In the genomic region with DNA sequence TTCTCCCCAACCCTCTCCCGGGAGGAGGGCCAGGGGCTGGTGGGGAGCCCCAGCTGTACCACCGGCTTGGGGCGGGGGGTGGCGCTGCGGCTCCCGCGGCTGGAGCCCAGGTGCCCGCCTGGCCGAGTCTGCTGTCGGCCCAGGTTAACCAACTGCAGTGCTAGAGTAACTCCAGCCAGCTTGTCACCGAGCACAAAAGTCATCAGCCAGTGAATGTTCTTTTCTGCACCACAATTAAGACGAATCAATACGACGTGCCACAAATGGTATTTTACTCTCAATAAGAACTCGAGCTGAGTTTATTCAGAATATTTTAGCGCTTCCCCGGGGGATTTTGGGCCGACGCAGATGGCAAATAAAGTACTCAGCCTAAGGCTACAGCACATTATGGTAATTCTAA, we compare ENCODE assay signal across 12 cellular contexts.
DNase-seq lines count a peak whose midpoint lies in the region; ATAC-seq and TF ChIP-seq lines count a peak whose summit lies in the region.
"Had no signal": no experiment of that assay in that cellular context is flagged by ENCODE, and none has a peak within 500 bp of the region (broad histone marks: within the 10 kb centered on the region; RNA-seq: fewer than 3 reads in every experiment).

No MANE protein-coding gene starts in this region.

- intact Hi-C loops in activated T-helper 1 cell treated with anti-CD3 and anti-CD28 coated beads, Interleukin-12 subunit alpha, Interleukin-12 subunit beta, Interleukin-2, Interleukin-4 antibody, amounts not matched to agents 30 ng/mL and 10 ng/mL and 1 ng/mL, durations not matched to agents 14 hours and 24 hours and 36 hours (cut with micrococcal nuclease), result loop anchor here (1.0 to 10.0 kb wide), 5 partner anchors 44 to 1196 kb away; no protein-coding TSS in a partner anchor
- intact Hi-C loops in lower lobe of right lung (cut with DNase I) (no loop called here), esophagus muscularis mucosa (cut with DNase I) (no loop called here)

- peaks cover 55 to 97% (median 79%) of the 10 kb centered on the region in 4 donors for H3K4me1 Mint-ChIP-seq in CD4-positive, CD25-positive, alpha-beta regulatory T cell
- peaks cover 95% of the 10 kb centered on the region for H3K4me1 Mint-ChIP-seq in activated T-helper 1 cell treated with anti-CD3 and anti-CD28 coated beads, Interleukin-12 subunit alpha, Interleukin-12 subunit beta, Interleukin-2, Interleukin-4 antibody, amounts not matched to agents 30 ng/mL and 10 ng/mL and 1 ng/mL, durations not matched to agents 14 hours and 24 hours and 36 hours (ENCODE audit: low read depth)
- peaks cover 29% of the 10 kb centered on the region for H3K4me1 Mint-ChIP-seq in glutamatergic neuron (ENCODE audit: low read depth, unreplicated experiment)
- H3K4me1 Mint-ChIP-seq: memory B cell had no signal

- no peaks in the 10 kb centered on the region for H3K27me3 ChIP-seq in CD4-positive, CD25-positive, alpha-beta regulatory T cell (ENCODE audit: control insufficient read depth, insufficient read depth, low read length)
- H3K27me3 ChIP-seq in lower lobe of right lung (ENCODE audit: low read depth) (no peaks in the 10 kb centered on the region), esophagus muscularis mucosa (peaks cover 0 to 7% (median 0%) of the 10 kb centered on the region in 4 donors)
- H3K27me3 ChIP-seq: cardiac muscle cell had no signal

- TF ChIP-seq CTCF in glutamatergic neuron (IDR thresholded peaks at IDR 0.05; ENCODE audit: partially characterized antibody, unreplicated experiment), result peak; percentile 63
- TF ChIP-seq CTCF in lower lobe of right lung (IDR thresholded peaks at IDR 0.05), result no peak
- TF ChIP-seq CTCF in esophagus muscularis mucosa (IDR thresholded peaks at IDR 0.05), result no peak

- WGBS in esophagus muscularis mucosa, result 70% methylated on average over 16 of the region's 19 CpGs

- no peaks in the 10 kb centered on the region for H3K9me3 ChIP-seq in CD4-positive, CD25-positive, alpha-beta regulatory T cell (ENCODE audit: control insufficient read depth in 2 of 2, low read length in 2 of 2)
- no peaks in the 10 kb centered on the region for H3K9me3 ChIP-seq in lower lobe of right lung
- no peaks in the 10 kb centered on the region for H3K9me3 ChIP-seq in esophagus muscularis mucosa
- H3K9me3 ChIP-seq: Caco-2 had no signal

- peaks cover 32% of the 10 kb centered on the region for H3K36me3 Mint-ChIP-seq in CD4-positive, CD25-positive, alpha-beta regulatory T cell
- H3K36me3 Mint-ChIP-seq in activated T-helper 1 cell treated with anti-CD3 and anti-CD28 coated beads, Interleukin-12 subunit alpha, Interleukin-12 subunit beta, Interleukin-2, Interleukin-4 antibody, amounts not matched to agents 30 ng/mL and 10 ng/mL and 1 ng/mL, durations not matched to agents 14 hours and 24 hours and 36 hours (ENCODE audit: low read depth), result peaks cover 22% of the 10 kb centered on the region
- H3K36me3 Mint-ChIP-seq in glutamatergic neuron (ENCODE audit: unreplicated experiment), result no peaks in the 10 kb centered on the region
- H3K36me3 Mint-ChIP-seq: memory B cell had no signal

- H3K27me3 Mint-ChIP-seq in CD4-positive, CD25-positive, alpha-beta regulatory T cell, result no peaks in the 10 kb centered on the region
- no peaks in the 10 kb centered on the region for H3K27me3 Mint-ChIP-seq in activated T-helper 1 cell treated with anti-CD3 and anti-CD28 coated beads, Interleukin-12 subunit alpha, Interleukin-12 subunit beta, Interleukin-2, Interleukin-4 antibody, amounts not matched to agents 30 ng/mL and 10 ng/mL and 1 ng/mL, durations not matched to agents 14 hours and 24 hours and 36 hours (ENCODE audit: insufficient read depth)
- H3K27me3 Mint-ChIP-seq in glutamatergic neuron (ENCODE audit: unreplicated experiment), result peaks cover 2% of the 10 kb centered on the region
- H3K27me3 Mint-ChIP-seq: memory B cell had no signal

- peaks cover 99% of the 10 kb centered on the region for H3K4me1 ChIP-seq in CD4-positive, CD25-positive, alpha-beta regulatory T cell (ENCODE audit: control insufficient read depth, insufficient read depth, low read length, poor library complexity, severe bottlenecking)
- peaks cover 11% of the 10 kb centered on the region for H3K4me1 ChIP-seq in lower lobe of right lung
- H3K4me1 ChIP-seq in esophagus muscularis mucosa, result peaks cover 12 to 30% (median 25%) of the 10 kb centered on the region in 4 donors
- H3K4me1 ChIP-seq: Caco-2 had no signal

- no peaks in the 10 kb centered on the region for H3K9me3 Mint-ChIP-seq in CD4-positive, CD25-positive, alpha-beta regulatory T cell
- H3K9me3 Mint-ChIP-seq in activated T-helper 1 cell treated with anti-CD3 and anti-CD28 coated beads, Interleukin-12 subunit alpha, Interleukin-12 subunit beta, Interleukin-2, Interleukin-4 antibody, amounts not matched to agents 30 ng/mL and 10 ng/mL and 1 ng/mL, durations not matched to agents 14 hours and 24 hours and 36 hours, result no peaks in the 10 kb centered on the region
- peaks cover 4% of the 10 kb centered on the region for H3K9me3 Mint-ChIP-seq in glutamatergic neuron (ENCODE audit: unreplicated experiment)
- H3K9me3 Mint-ChIP-seq: memory B cell had no signal

- peak overlapping the region; percentile 92 for H3K27ac ChIP-seq in CD4-positive, CD25-positive, alpha-beta regulatory T cell (ENCODE audit: insufficient read depth, low read length, poor library complexity, severe bottlenecking)
- H3K27ac ChIP-seq in lower lobe of right lung (no peak overlapping the region), esophagus muscularis mucosa (replicated peaks in 1 of 4) (no peak overlapping the region)
- H3K27ac ChIP-seq: cardiac muscle cell, VCaP had no signal

- peak; percentile 10 to 22 for ATAC-seq in CD4-positive, CD25-positive, alpha-beta regulatory T cell (ENCODE audit: low read depth in 2 of 2)
- ATAC-seq in HG03159 (IDR thresholded peaks at IDR 0.05; ENCODE audit: unreplicated experiment) (no peak), lower lobe of right lung (no peak)

- H3K27ac Mint-ChIP-seq in CD4-positive, CD25-positive, alpha-beta regulatory T cell, result peak overlapping the region; percentile 97 to 100 (median 99)
- H3K27ac Mint-ChIP-seq in activated T-helper 1 cell treated with anti-CD3 and anti-CD28 coated beads, Interleukin-12 subunit alpha, Interleukin-12 subunit beta, Interleukin-2, Interleukin-4 antibody, amounts not matched to agents 30 ng/mL and 10 ng/mL and 1 ng/mL, durations not matched to agents 14 hours and 24 hours and 36 hours, result peak overlapping the region; percentile 98
- H3K27ac Mint-ChIP-seq in glutamatergic neuron (ENCODE audit: unreplicated experiment), result peak overlapping the region; percentile 55
- H3K27ac Mint-ChIP-seq: memory B cell had no signal

- peak overlapping the region; percentile 80 for H3K4me3 ChIP-seq in CD4-positive, CD25-positive, alpha-beta regulatory T cell (ENCODE audit: low read depth, low read length)
- H3K4me3 ChIP-seq in lower lobe of right lung, result no peak overlapping the region
- no peak overlapping the region for H3K4me3 ChIP-seq in esophagus muscularis mucosa
- H3K4me3 ChIP-seq: cardiac muscle cell had no signal

- DNase-seq in CD4-positive, CD25-positive, alpha-beta regulatory T cell, result peak in 2 of 3 donors; percentile 42 to 58
- DNase-seq in NCI-H2107 (lab: John Stamatoyannopoulos, UW) (peak; percentile 80), glutamatergic neuron (peak; percentile 63), lower lobe of right lung (no peak), esophagus muscularis mucosa (ENCODE audit: extremely low spot score) (no peak), 8988T (no peak)
- DNase-seq in activated T-helper 1 cell treated with anti-CD3 and anti-CD28 coated beads, Interleukin-12 subunit alpha, Interleukin-12 subunit beta, Interleukin-2, Interleukin-4 antibody, amounts not matched to agents 30 ng/mL and 10 ng/mL and 1 ng/mL, durations not matched to agents 14 hours and 24 hours and 36 hours (ENCODE audit: low spot score), result no peak
- DNase-seq: Caco-2 had no signal

- TF ChIP-seq POLR2A in esophagus muscularis mucosa (IDR thresholded peaks at IDR 0.05; ENCODE audit: low read depth), result no peak

- peaks cover 16% of the 10 kb centered on the region for H3K36me3 ChIP-seq in CD4-positive, CD25-positive, alpha-beta regulatory T cell (ENCODE audit: control insufficient read depth, insufficient read depth, low read length)
- H3K36me3 ChIP-seq in lower lobe of right lung (no peaks in the 10 kb centered on the region), esophagus muscularis mucosa (no peaks in the 10 kb centered on the region)
- H3K36me3 ChIP-seq: cardiac muscle cell had no signal

- peak overlapping the region; percentile 88 to 96 (median 90) for H3K4me3 Mint-ChIP-seq in CD4-positive, CD25-positive, alpha-beta regulatory T cell
- peak overlapping the region; percentile 88 for H3K4me3 Mint-ChIP-seq in activated T-helper 1 cell treated with anti-CD3 and anti-CD28 coated beads, Interleukin-12 subunit alpha, Interleukin-12 subunit beta, Interleukin-2, Interleukin-4 antibody, amounts not matched to agents 30 ng/mL and 10 ng/mL and 1 ng/mL, durations not matched to agents 14 hours and 24 hours and 36 hours
- H3K4me3 Mint-ChIP-seq in glutamatergic neuron (ENCODE audit: unreplicated experiment), result peak overlapping the region; percentile 67
- H3K4me3 Mint-ChIP-seq: memory B cell had no signal

- TF ChIP-seq EP300 in esophagus muscularis mucosa (IDR thresholded peaks at IDR 0.05), result no peak

Comparison
In these comparisons a context has a peak if more than half of its experiments do, and no peak if none do; other contexts are left out.
1. ATAC-seq: peak in CD4-positive, CD25-positive, alpha-beta regulatory T cell (2 of 2); none in HG03159 (single experiment) and lower lobe of right lung (0 of 2).
2. DNase-seq: peak in CD4-positive, CD25-positive, alpha-beta regulatory T cell (2 of 3), NCI-H2107 (single experiment) and glutamatergic neuron (single experiment); none in activated T-helper 1 cell treated with anti-CD3 and anti-CD28 coated beads, Interleukin-12 subunit alpha, Interleukin-12 subunit beta, Interleukin-2, Interleukin-4 antibody, amounts not matched to agents 30 ng/mL and 10 ng/mL and 1 ng/mL, durations not matched to agents 14 hours and 24 hours and 36 hours (single experiment), lower lobe of right lung (single experiment), esophagus muscularis mucosa (single experiment) and 8988T (single experiment).
3. Peak in every context shown above with its lines, with median percentiles within 50 percentile points of each other: H3K27ac Mint-ChIP-seq and H3K4me3 Mint-ChIP-seq.